ENCODE assay signal across 1 cellular context in genomic region chr11:57395905-57396623, GRCh38.
A peak's percentile ranks its signal among the peaks of the same experiment; 100 is the strongest.
TF ChIP-seq lines count a peak whose summit lies in the region.

No MANE protein-coding gene starts in this region.

TF ChIP-seq in K562, 482 proteins besides CTCF, POLR2A, EP300 and RAD21 (continued from another document and continues in another):
- TF ChIP-seq RBM14 (IDR thresholded peaks at IDR 0.05; ENCODE audit: borderline replicate concordance, insufficient read depth, low read depth, low read length): no peak
- TF ChIP-seq REST (CRISPR knock-in tag; IDR thresholded peaks at IDR 0.05; ENCODE audit: low read depth): no peak
- TF ChIP-seq STAT5A (IDR thresholded peaks at IDR 0.05; ENCODE audit: borderline replicate concordance, low read length): peak; percentile 61; the same call in 1 of the 2 replicates
- TF ChIP-seq RBBP5 (IDR thresholded peaks at IDR 0.05; ENCODE audit: borderline replicate concordance, insufficient read depth, low read length, poor library complexity, severe bottlenecking): peak; percentile 39
- peak; percentile 81 for TF ChIP-seq ZNF592 (IDR thresholded peaks at IDR 0.05)
- no peak for TF ChIP-seq ZNF316 (IDR thresholded peaks at IDR 0.05)
- peak in 1 of 2 experiments; percentile 38; a peak in 1 of 4 replicates for TF ChIP-seq TEAD1 (CRISPR knock-in tag; IDR thresholded peaks at IDR 0.05)
- 0 out of 4 replicates have a peak, but pooled peaks of 1 of the 2 experiments have one; percentile 14 for TF ChIP-seq NRF1 (conservative IDR thresholded peaks at IDR 0.05 in 1 of 2, IDR thresholded peaks at IDR 0.05 in 1 of 2)
- peak; percentile 52 for TF ChIP-seq MEIS2 (IDR thresholded peaks at IDR 0.05; ENCODE audit: partially characterized antibody)
- 0 out of 4 replicates have a peak, but pooled peaks of 1 of the 2 experiments have one; percentile 63 for TF ChIP-seq UBTF (IDR thresholded peaks at IDR 0.05; ENCODE audit: borderline replicate concordance in 1 of 2, low read depth in 2 of 2, low read length in 2 of 2)
- peak; percentile 84 for TF ChIP-seq CBFA2T2 (conservative IDR thresholded peaks at IDR 0.05)
- no peak for TF ChIP-seq ZNF41 (CRISPR knock-in tag; conservative IDR thresholded peaks at IDR 0.05)
- TF ChIP-seq ZNF324 (CRISPR knock-in tag; IDR thresholded peaks at IDR 0.05): no peak
- TF ChIP-seq PATZ1 (CRISPR knock-in tag; IDR thresholded peaks at IDR 0.05; ENCODE audit: borderline replicate concordance): no peak
- peak; percentile 33; the same call in 1 of the 2 replicates for TF ChIP-seq HNRNPL (IDR thresholded peaks at IDR 0.05; ENCODE audit: low read depth, low read length)
- 0 out of 2 replicates have a peak, but pooled peaks have one; percentile 33 for TF ChIP-seq PML (IDR thresholded peaks at IDR 0.05; ENCODE audit: low read length)
- TF ChIP-seq SMARCE1 (IDR thresholded peaks at IDR 0.05): peak; percentile 62; the same call in 1 of the 2 replicates
- no peak for TF ChIP-seq ZNF609 (CRISPR knock-in tag; IDR thresholded peaks at IDR 0.05; ENCODE audit: borderline replicate concordance)
- TF ChIP-seq HMGN3 (IDR thresholded peaks at IDR 0.05; ENCODE audit: borderline replicate concordance, extremely low read depth, insufficient read length, low read depth, low read length): peak; percentile 59
- TF ChIP-seq HMBOX1 (IDR thresholded peaks at IDR 0.05): peak; percentile 88
- TF ChIP-seq, protein P1, sequence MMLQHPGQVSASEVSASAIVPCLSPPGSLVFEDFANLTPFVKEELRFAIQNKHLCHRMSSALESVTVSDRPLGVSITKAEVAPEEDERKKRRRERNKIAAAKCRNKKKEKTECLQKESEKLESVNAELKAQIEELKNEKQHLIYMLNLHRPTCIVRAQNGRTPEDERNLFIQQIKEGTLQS (IDR thresholded peaks at IDR 0.05): no peak
- TF ChIP-seq, protein P1 (CRISPR knock-in tag; conservative IDR thresholded peaks at IDR 0.05): no peak
- TF ChIP-seq BRCA1 (IDR thresholded peaks at IDR 0.05): no peak
- no peak for TF ChIP-seq BRCA1 (CRISPR knock-in tag; IDR thresholded peaks at IDR 0.05)
- TF ChIP-seq THRAP3 (IDR thresholded peaks at IDR 0.05; ENCODE audit: borderline replicate concordance): 0 out of 2 replicates have a peak, but pooled peaks have one; percentile 64
- peak; percentile 63; the same call in 1 of the 2 replicates for TF ChIP-seq MTA2 (IDR thresholded peaks at IDR 0.05; ENCODE audit: low read depth)
- TF ChIP-seq, protein P2, sequence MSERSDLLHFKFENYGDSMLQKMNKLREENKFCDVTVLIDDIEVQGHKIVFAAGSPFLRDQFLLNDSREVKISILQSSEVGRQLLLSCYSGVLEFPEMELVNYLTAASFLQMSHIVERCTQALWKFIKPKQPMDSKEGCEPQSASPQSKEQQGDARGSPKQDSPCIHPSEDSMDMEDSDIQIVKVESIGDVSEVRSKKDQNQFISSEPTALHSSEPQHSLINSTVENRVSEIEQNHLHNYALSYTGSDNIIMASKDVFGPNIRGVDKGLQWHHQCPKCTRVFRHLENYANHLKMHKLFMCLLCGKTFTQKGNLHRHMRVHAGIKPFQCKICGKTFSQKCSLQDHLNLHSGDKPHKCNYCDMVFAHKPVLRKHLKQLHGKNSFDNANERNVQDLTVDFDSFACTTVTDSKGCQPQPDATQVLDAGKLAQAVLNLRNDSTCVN (CRISPR knock-in tag; IDR thresholded peaks at IDR 0.05): peak; percentile 46; the same call in 1 of the 2 replicates
- peak; percentile 29; the same call in 1 of the 2 replicates for TF ChIP-seq CEBPB (tag; IDR thresholded peaks at IDR 0.05)
- TF ChIP-seq, protein P3, sequence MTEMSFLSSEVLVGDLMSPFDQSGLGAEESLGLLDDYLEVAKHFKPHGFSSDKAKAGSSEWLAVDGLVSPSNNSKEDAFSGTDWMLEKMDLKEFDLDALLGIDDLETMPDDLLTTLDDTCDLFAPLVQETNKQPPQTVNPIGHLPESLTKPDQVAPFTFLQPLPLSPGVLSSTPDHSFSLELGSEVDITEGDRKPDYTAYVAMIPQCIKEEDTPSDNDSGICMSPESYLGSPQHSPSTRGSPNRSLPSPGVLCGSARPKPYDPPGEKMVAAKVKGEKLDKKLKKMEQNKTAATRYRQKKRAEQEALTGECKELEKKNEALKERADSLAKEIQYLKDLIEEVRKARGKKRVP (CRISPR knock-in tag; IDR thresholded peaks at IDR 0.05): 0 out of 2 replicates have a peak, but pooled peaks have one; percentile 19
- TF ChIP-seq ZNF23 (CRISPR knock-in tag; IDR thresholded peaks at IDR 0.05): no peak
- TF ChIP-seq DDX20 (tag; IDR thresholded peaks at IDR 0.05; ENCODE audit: low read depth): no peak
- TF ChIP-seq LARP7 (IDR thresholded peaks at IDR 0.05): 0 out of 2 replicates have a peak, but pooled peaks have one; percentile 80
- no peak for TF ChIP-seq SETDB1 (IDR thresholded peaks at IDR 0.05; ENCODE audit: low read length)
- peak; percentile 82; the same call in 1 of the 2 replicates for TF ChIP-seq ZNF197 (CRISPR knock-in tag; IDR thresholded peaks at IDR 0.05; ENCODE audit: low read depth)
- peak; percentile 71 for TF ChIP-seq SOX6 (IDR thresholded peaks at IDR 0.05)
- TF ChIP-seq ETV6 (IDR thresholded peaks at IDR 0.05; ENCODE audit: borderline replicate concordance in 1 of 2, low read depth in 2 of 2, low read length in 1 of 2): peak in 1 of 2 experiments; percentile 21; a peak in 1 of 4 replicates
- TF ChIP-seq ETV6 (CRISPR knock-in tag; IDR thresholded peaks at IDR 0.05; ENCODE audit: borderline replicate concordance): no peak
